ENCODE assay signal across 1 cellular context in the genomic region with DNA sequence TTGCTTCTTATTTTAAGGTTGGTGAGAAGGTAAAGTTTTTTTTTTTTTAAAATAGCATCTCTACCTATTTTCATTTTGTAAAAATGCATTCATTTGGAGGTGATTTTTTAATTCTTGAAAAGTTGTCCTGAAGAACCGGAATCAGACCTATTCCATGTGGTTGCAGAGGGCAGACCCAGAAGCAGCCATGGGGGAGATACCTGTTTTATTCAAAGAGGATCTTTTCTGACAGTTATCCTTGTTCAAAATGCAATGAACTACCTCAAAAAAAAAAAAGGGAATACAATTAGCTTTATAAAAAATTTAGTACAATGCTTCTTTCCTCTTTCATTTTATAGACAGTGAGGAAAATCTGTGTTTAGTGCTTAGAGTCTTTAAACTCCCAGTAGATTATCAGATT.
TF ChIP-seq lines count a peak whose summit lies in the region.

No MANE protein-coding gene starts in this region.

TF ChIP-seq in GM12878, 131 proteins besides CTCF, POLR2A, EP300 and RAD21 (continued from another document):
- TF ChIP-seq, protein P1, sequence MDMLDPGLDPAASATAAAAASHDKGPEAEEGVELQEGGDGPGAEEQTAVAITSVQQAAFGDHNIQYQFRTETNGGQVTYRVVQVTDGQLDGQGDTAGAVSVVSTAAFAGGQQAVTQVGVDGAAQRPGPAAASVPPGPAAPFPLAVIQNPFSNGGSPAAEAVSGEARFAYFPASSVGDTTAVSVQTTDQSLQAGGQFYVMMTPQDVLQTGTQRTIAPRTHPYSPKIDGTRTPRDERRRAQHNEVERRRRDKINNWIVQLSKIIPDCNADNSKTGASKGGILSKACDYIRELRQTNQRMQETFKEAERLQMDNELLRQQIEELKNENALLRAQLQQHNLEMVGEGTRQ (IDR thresholded peaks at IDR 0.05; ENCODE audit: borderline replicate concordance, low read depth, low read length): no peak
